Comparison of ENCODE assay signal across 9 cellular contexts in the genomic region with DNA sequence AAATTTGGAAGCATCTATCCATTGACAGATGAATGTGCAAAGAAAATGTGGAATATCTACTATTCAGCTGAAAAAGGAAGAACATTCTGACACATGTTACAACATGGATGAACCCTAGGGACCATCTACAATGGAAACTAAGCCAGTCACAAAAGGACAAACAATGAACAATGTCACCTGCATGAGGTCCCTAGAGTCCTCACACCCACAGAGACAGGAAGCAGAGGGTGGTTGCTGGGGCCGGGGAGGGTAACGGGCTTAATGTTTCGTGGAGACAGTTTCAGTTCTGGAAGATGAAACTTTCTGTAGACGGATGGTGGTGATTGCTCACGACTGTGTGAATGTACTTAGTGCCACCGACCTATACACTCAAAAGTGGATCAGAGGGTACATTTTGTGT.
DNase-seq lines count a peak whose midpoint lies in the region; ATAC-seq and TF ChIP-seq lines count a peak whose summit lies in the region.
"Had no signal": no experiment of that assay in that cellular context is flagged by ENCODE, and none has a peak within 500 bp of the region (broad histone marks: within the 10 kb centered on the region; RNA-seq: fewer than 3 reads in every experiment).

No MANE protein-coding gene starts in this region.

- ATAC-seq in HG03135 (IDR thresholded peaks at IDR 0.05; ENCODE audit: unreplicated experiment), result peak; percentile 95

- DNase-seq in NCI-H1105 treated with DMSO at 0.1 percent for 48 hours (lab: John Stamatoyannopoulos, UW) (peak; percentile 9), NCI-H1105 (lab: John Stamatoyannopoulos, UW) (no peak), GM20000 (ENCODE audit: low spot score) (peak; percentile 51), ecto neural progenitor cell (ENCODE audit: low spot score) (peak; percentile 19), SIG-M5 (lab: John Stamatoyannopoulos, UW) (no peak), T1000 (lab: John Stamatoyannopoulos, UW) (no peak)
- no peak for DNase-seq in activated effector memory CD4-positive, alpha-beta T cell treated with anti-CD3 and anti-CD28 coated beads, Interleukin-2, amount 50 U/mL, for 16 hours
- DNase-seq: effector CD4-positive, alpha-beta T cell had no signal

- TF ChIP-seq CTCF in GM20000 (IDR thresholded peaks at IDR 0.05; ENCODE audit: extremely low read depth, missing control alignments), result no peak

Comparison
In these comparisons a context has a peak if more than half of its experiments do, and no peak if none do; other contexts are left out.
1. DNase-seq: peak in NCI-H1105 treated with DMSO at 0.1 percent for 48 hours (single experiment), GM20000 (single experiment) and ecto neural progenitor cell (single experiment); none in NCI-H1105 (single experiment), activated effector memory CD4-positive, alpha-beta T cell treated with anti-CD3 and anti-CD28 coated beads, Interleukin-2, amount 50 U/mL, for 16 hours (single experiment), SIG-M5 (single experiment) and T1000 (single experiment).